In the genomic region with DNA sequence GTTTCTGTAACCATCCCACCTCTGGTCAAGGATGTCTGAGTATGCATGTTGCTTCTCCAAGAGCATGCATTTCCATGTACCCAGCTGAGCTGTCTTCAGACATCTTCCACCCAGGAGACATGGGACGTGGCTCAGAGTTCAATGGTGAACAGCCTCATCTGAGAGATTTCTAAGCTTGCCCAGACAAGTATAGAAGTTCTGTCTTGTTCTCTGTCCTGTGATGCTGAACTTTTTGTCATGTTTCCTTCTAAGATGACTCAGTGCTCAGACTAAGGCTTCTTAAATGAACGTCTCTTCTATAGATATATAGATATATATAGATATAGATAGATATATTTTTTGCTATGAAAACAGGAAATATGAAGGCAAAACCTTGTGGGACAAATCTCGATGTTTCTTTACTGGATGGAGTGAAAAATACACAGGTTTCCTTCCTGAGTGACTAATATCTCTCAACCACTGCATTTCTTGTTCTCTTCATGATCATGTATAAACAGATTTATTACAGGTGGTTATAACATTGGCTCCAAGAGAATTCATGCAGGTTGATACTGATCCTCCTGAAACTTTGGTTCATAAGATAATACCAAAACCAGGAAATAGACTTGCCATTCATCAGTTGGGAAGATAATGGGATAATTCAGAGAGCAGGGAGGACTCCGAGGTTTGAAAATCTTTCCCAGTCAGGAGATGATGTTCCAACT, we compare ENCODE assay signal across 22 cellular contexts.
DNase-seq lines count a peak whose midpoint lies in the region; ATAC-seq, FAIRE-seq and TF ChIP-seq lines count a peak whose summit lies in the region.
"Had no signal": no experiment of that assay in that cellular context is flagged by ENCODE, and none has a peak within 500 bp of the region (broad histone marks: within the 10 kb centered on the region; RNA-seq: fewer than 3 reads in every experiment).

No MANE protein-coding gene starts in this region.

- DNase-seq in GM12865 (ENCODE audit: low read depth) (peak; percentile 1), HPDE6-E6E7 (ENCODE audit: extremely low spot score) (peak; percentile 25), bronchial epithelial cell (ENCODE audit: low read depth) (peak; percentile 97), keratinocyte (ENCODE audit: low read depth, low spot score) (peak; percentile 75), DMS114 treated with DMSO at 0.1 percent for 48 hours (lab: John Stamatoyannopoulos, UW; ENCODE audit: unreplicated experiment) (no peak), HepG2 (ENCODE audit: low spot score) (no peak)
- DNase-seq in stimulated activated naive CD4-positive, alpha-beta T cell (lab: John Stamatoyannopoulos, UW) = no peak
- DNase-seq: DMS53, IMR-90, NCI-H1048, NCI-H1417, NCI-H1694 treated with DMSO at 0.1 percent for 48 hours, NCI-H2081, NCI-H2227 treated with DMSO at 0.1 percent for 48 hours, NCI-H526 treated with DMSO at 0.1 percent for 48 hours, Peyer's patch, SJCRH30 had no signal

- H3K79me2 ChIP-seq in keratinocyte (ENCODE audit: control insufficient read depth, insufficient read depth, low read length) = no peaks in the 10 kb centered on the region
- no peaks in the 10 kb centered on the region for H3K79me2 ChIP-seq in HepG2 (ENCODE audit: insufficient read depth, low read length)

- in situ Hi-C loops in HepG2 (cut with HindIII; ENCODE audit: extremely low pct_ligation_motif_present, low pct_unique_long_range_greater_than_20kb) = no loop called here

- TF ChIP-seq RAD21 in HepG2 (CRISPR knock-in tag; IDR thresholded peaks at IDR 0.05) = no peak

- BruUV-seq in HepG2 (replicated peaks; lab: Mats Ljungman, UMichigan) = no TSS peak

- H3K9ac ChIP-seq in keratinocyte (ENCODE audit: control insufficient read depth, extremely low read depth, insufficient read depth, low read length) = no peak overlapping the region
- no peak overlapping the region for H3K9ac ChIP-seq in HepG2 (ENCODE audit: insufficient read depth, low read depth, low read length)
- H3K9ac ChIP-seq: KMS-11 had no signal

- H4K20me1 ChIP-seq in keratinocyte (ENCODE audit: control insufficient read depth, extremely low read depth, insufficient read depth, low read length) = no peaks in the 10 kb centered on the region
- H4K20me1 ChIP-seq in HepG2 (ENCODE audit: insufficient read depth, low read length) = no peaks in the 10 kb centered on the region

- peak overlapping the region; percentile 39 for H2AFZ ChIP-seq in keratinocyte (ENCODE audit: control insufficient read depth, low read length)
- no peak overlapping the region for H2AFZ ChIP-seq in HepG2 (ENCODE audit: low read length)

- H3K9me3 ChIP-seq in keratinocyte (ENCODE audit: control insufficient read depth, low read depth, low read length) (no peaks in the 10 kb centered on the region), HepG2 (ENCODE audit: low read length) (no peaks in the 10 kb centered on the region)
- H3K9me3 ChIP-seq: Peyer's patch had no signal

- H3K4me3 ChIP-seq in GM12865 (ENCODE audit: low read depth, low read length) (no peak overlapping the region), bronchial epithelial cell (ENCODE audit: low read depth, low read length) (no peak overlapping the region), keratinocyte (ENCODE audit: control insufficient read depth in 2 of 3, extremely low read depth in 1 of 3, insufficient read depth in 2 of 3, low read depth in 1 of 3, low read length in 3 of 3) (peak overlapping the region in 2 of 3 experiments; percentile 3 to 34), HepG2 (replicated peaks in 1 of 3; ENCODE audit: insufficient read depth in 1 of 3, low read depth in 2 of 3, low read length in 3 of 3) (no peak overlapping the region)
- H3K4me3 ChIP-seq: GM12878, Peyer's patch, SJCRH30 had no signal

- no peak for ATAC-seq in HepG2
- ATAC-seq: GM12878, HCT116, Right ventricle myocardium inferior, SK-N-SH treated with all-trans-retinoic acid at 6 μM for 48 hours had no signal

- H3K4me2 ChIP-seq in keratinocyte (ENCODE audit: control insufficient read depth, extremely low read depth, insufficient read depth, low read depth, low read length) = peak overlapping the region; percentile 67
- H3K4me2 ChIP-seq in HepG2 (ENCODE audit: low read depth, low read length) = no peak overlapping the region
- H3K4me2 ChIP-seq: KMS-11 had no signal

- peak overlapping the region; percentile 63 for H3K27ac ChIP-seq in keratinocyte (ENCODE audit: control insufficient read depth, insufficient read depth, low read length)
- H3K27ac ChIP-seq in HepG2 (ENCODE audit: extremely low read length, insufficient read depth, low read length) = no peak overlapping the region
- H3K27ac ChIP-seq: KMS-11, Peyer's patch, SJCRH30 had no signal

- intact Hi-C loops in HepG2 (cut with micrococcal nuclease; ENCODE audit: unreplicated experiment) = no loop called here

- no peaks in the 10 kb centered on the region for H3K27me3 ChIP-seq in bronchial epithelial cell (ENCODE audit: control insufficient read depth, insufficient read depth, low read length)
- H3K27me3 ChIP-seq in keratinocyte (ENCODE audit: control insufficient read depth, extremely low read depth, insufficient read depth, low read length) = no peaks in the 10 kb centered on the region
- H3K27me3 ChIP-seq in HepG2 (ENCODE audit: control insufficient read depth in 1 of 2, insufficient read depth in 2 of 2, low read length in 2 of 2) = 0 out of 5 replicates have a peak, but pooled peaks cover 0 to 3% of the 10 kb centered on the region in 2 experiments
- H3K27me3 ChIP-seq: Peyer's patch, SJCRH30 had no signal

- TF ChIP-seq POLR2A in HepG2 (IDR thresholded peaks at IDR 0.05; ENCODE audit: insufficient read depth in 1 of 2, low read depth in 2 of 2, low read length in 2 of 2) = no peak

- H3K36me3 ChIP-seq in bronchial epithelial cell (ENCODE audit: control insufficient read depth, insufficient read depth, low read length) = no peaks in the 10 kb centered on the region
- no peaks in the 10 kb centered on the region for H3K36me3 ChIP-seq in keratinocyte (ENCODE audit: control insufficient read depth in 2 of 2, extremely low read depth in 1 of 2, insufficient read depth in 2 of 2, low read length in 2 of 2)
- H3K36me3 ChIP-seq in HepG2 (replicated peaks in 1 of 2; ENCODE audit: control insufficient read depth in 1 of 2, insufficient read depth in 2 of 2, low read length in 2 of 2) = no peaks in the 10 kb centered on the region
- H3K36me3 ChIP-seq: Peyer's patch, SJCRH30 had no signal

- no peak for FAIRE-seq in bronchial epithelial cell (lab: Jason Lieb, UNC)
- peak; percentile 99 for FAIRE-seq in keratinocyte (lab: Jason Lieb, UNC)
- no peak for FAIRE-seq in HepG2 (lab: Jason Lieb, UNC)
- FAIRE-seq: GM12878 had no signal

- peaks cover 45% of the 10 kb centered on the region for H3K4me1 ChIP-seq in keratinocyte (ENCODE audit: control insufficient read depth, extremely low read depth, insufficient read depth, low read length)
- no peaks in the 10 kb centered on the region for H3K4me1 ChIP-seq in HepG2 (ENCODE audit: insufficient read depth, low read length)
- H3K4me1 ChIP-seq: Peyer's patch, SJCRH30 had no signal

- TF ChIP-seq EP300 in HepG2 (IDR thresholded peaks at IDR 0.05; ENCODE audit: low read depth in 2 of 2, low read length in 2 of 2) = no peak
- TF ChIP-seq EP300 in HepG2 (CRISPR knock-in tag; IDR thresholded peaks at IDR 0.05; ENCODE audit: borderline replicate concordance) = no peak

- no peak for TF ChIP-seq CTCF in GM12865 (IDR thresholded peaks at IDR 0.05; ENCODE audit: insufficient read depth, low read depth, low read length, missing control alignments)
- no peak for TF ChIP-seq CTCF in bronchial epithelial cell (IDR thresholded peaks at IDR 0.05; ENCODE audit: insufficient read depth, low read length, severe bottlenecking)
- TF ChIP-seq CTCF in keratinocyte (optimal IDR thresholded peaks at IDR 0.05 in 1 of 3, IDR thresholded peaks at IDR 0.05 in 1 of 3, conservative IDR thresholded peaks at IDR 0.05 in 1 of 3; ENCODE audit: extremely low read depth in 1 of 3, insufficient read depth in 2 of 3, low read length in 3 of 3) = no peak
- no peak for TF ChIP-seq CTCF in HepG2 (CRISPR knock-in tag; IDR thresholded peaks at IDR 0.05)

- 1% methylated on average over 4 of the region's 4 CpGs for WGBS in HepG2 (ENCODE audit: low lambda C conversion rate)

- H3K9me1 ChIP-seq in keratinocyte (ENCODE audit: control insufficient read depth, extremely low read depth, insufficient read depth, low read length) = no peaks in the 10 kb centered on the region

- POLR2A ChIA-PET in HepG2 (lab: Yijun Ruan, JAX) = no interaction called here

- dilution Hi-C loops in keratinocyte (cut with MboI; ENCODE audit: extremely low pct_ligation_motif_present, low sequenced_read_pairs) = no loop called here

- CTCF ChIA-PET in HepG2 (lab: Yijun Ruan, JAX; ENCODE audit: low intra/inter-chr PET ratio, low total read pairs) = no interaction called here

TF ChIP-seq in HepG2, 621 proteins besides CTCF, POLR2A, EP300 and RAD21 (continues in another document):
- no peak for TF ChIP-seq ERF (CRISPR knock-in tag; IDR thresholded peaks at IDR 0.05)
- TF ChIP-seq, protein P1, sequence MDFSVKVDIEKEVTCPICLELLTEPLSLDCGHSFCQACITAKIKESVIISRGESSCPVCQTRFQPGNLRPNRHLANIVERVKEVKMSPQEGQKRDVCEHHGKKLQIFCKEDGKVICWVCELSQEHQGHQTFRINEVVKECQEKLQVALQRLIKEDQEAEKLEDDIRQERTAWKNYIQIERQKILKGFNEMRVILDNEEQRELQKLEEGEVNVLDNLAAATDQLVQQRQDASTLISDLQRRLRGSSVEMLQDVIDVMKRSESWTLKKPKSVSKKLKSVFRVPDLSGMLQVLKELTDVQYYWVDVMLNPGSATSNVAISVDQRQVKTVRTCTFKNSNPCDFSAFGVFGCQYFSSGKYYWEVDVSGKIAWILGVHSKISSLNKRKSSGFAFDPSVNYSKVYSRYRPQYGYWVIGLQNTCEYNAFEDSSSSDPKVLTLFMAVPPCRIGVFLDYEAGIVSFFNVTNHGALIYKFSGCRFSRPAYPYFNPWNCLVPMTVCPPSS (IDR thresholded peaks at IDR 0.05) = no peak

Comparison
In these comparisons a context has a peak if more than half of its experiments do, and no peak if none do; other contexts are left out.
1. DNase-seq: peak in GM12865 (single experiment), HPDE6-E6E7 (single experiment), bronchial epithelial cell (single experiment) and keratinocyte (single experiment); none in DMS114 treated with DMSO at 0.1 percent for 48 hours (single experiment), stimulated activated naive CD4-positive, alpha-beta T cell (0 of 6) and HepG2 (single experiment).
2. H3K4me3 ChIP-seq: peak in keratinocyte (2 of 3); none in GM12865 (single experiment), bronchial epithelial cell (single experiment) and HepG2 (0 of 3).